ENCODE assay signal across 13 cellular contexts in the genomic region with DNA sequence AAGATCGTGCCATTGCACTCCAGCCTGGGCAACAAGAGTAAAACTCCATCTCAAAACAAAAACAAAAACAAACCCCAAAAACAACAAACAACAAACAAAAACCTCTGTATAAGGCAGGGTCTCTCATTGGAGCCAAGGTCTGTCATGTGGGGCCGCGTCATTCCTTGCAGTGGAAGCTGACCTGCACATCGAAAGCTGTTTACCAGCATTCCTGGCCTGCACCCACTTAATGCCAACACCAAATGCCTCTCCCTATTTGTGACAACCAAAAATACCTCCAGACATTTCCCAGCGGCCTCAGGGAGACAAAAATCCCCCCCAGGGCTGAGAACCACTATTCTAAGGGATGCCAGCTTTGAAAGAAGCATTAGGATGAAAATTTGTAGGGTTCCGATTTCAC. TPM values are rescaled to one million over a fixed set of nuclear protein-coding genes. Genes with fewer than 3 reads are reported as not detected.
A peak's percentile ranks its signal among the peaks of the same experiment; 100 is the strongest.
DNase-seq lines count a peak whose midpoint lies in the region; ATAC-seq and TF ChIP-seq lines count a peak whose summit lies in the region.
"Had no signal": no experiment of that assay in that cellular context is flagged by ENCODE, and none has a peak within 500 bp of the region (broad histone marks: within the 10 kb centered on the region; RNA-seq: fewer than 3 reads in every experiment).

No MANE protein-coding gene starts in this region.

- H3F3A ChIP-seq in PC-9 (ENCODE audit: insufficient read depth, low read depth): peaks cover 66% of the 10 kb centered on the region

- CTCF ChIA-PET in PC-9 (lab: Charles Lee): no interaction called here

- H3K36me3 Mint-ChIP-seq in mesothelial cell of epicardium: peaks cover 14% of the 10 kb centered on the region

- no peaks in the 10 kb centered on the region for H3K9me2 ChIP-seq in PC-9 (ENCODE audit: insufficient read depth)

- peak overlapping the region in 7 of 10 experiments; percentile 54 to 76 (median 65); a peak in 14 of 20 replicates for H3K4me3 ChIP-seq in BLaER1 treated with 17β-estradiol and CSF1 and Interleukin-3, amounts not matched to agents 10 nM and 100 nM
- peak overlapping the region; percentile 92; the same call in 1 of the 2 replicates for H3K4me3 ChIP-seq in PC-9
- H3K4me3 ChIP-seq: mucosa of descending colon had no signal

- H3K4me1 Mint-ChIP-seq in mesothelial cell of epicardium: peaks cover 13% of the 10 kb centered on the region

- peaks cover 29% of the 10 kb centered on the region for H3K27me3 Mint-ChIP-seq in mesothelial cell of epicardium (ENCODE audit: low read depth)

- ATAC-seq in HG03565 (IDR thresholded peaks at IDR 0.05; ENCODE audit: unreplicated experiment): no peak
- ATAC-seq: psoas muscle had no signal

- peak overlapping the region; percentile 76 to 99 (median 92) for H3K4me2 ChIP-seq in BLaER1 treated with 17β-estradiol and CSF1 and Interleukin-3, amounts not matched to agents 10 nM and 100 nM
- H3K4me2 ChIP-seq in PC-9: peak overlapping the region; percentile 89

- BruUV-seq in PC-9 (replicated peaks; lab: Mats Ljungman, UMichigan): no TSS peak

- TF ChIP-seq CTCF in PC-9 (conservative IDR thresholded peaks at IDR 0.05) (no peak), mesothelial cell of epicardium (IDR thresholded peaks at IDR 0.05; ENCODE audit: unreplicated experiment) (no peak)

- H3K4me3 Mint-ChIP-seq in mesothelial cell of epicardium: peak overlapping the region; percentile 76

- peaks cover 38% of the 10 kb centered on the region for H3K79me2 ChIP-seq in PC-9 (ENCODE audit: low read depth)

- peak overlapping the region in 2 of 11 experiments; percentile 3 to 52; a peak in 1 of 22 replicates for H3K27ac ChIP-seq in BLaER1 treated with 17β-estradiol and CSF1 and Interleukin-3, amounts not matched to agents 10 nM and 100 nM
- peak overlapping the region; percentile 48 for H3K27ac ChIP-seq in PC-9
- H3K27ac ChIP-seq: psoas muscle, testis had no signal

- no peak overlapping the region for H3K27ac Mint-ChIP-seq in mesothelial cell of epicardium
- H3K27ac Mint-ChIP-seq: activated T-helper 2 cell treated with anti-CD3 and anti-CD28 coated beads, Interferon-gamma antibody, Interleukin-2, Interleukin-4, amounts not matched to agents 10 μg/mL and 5 μg/mL and 100 μg/mL, durations not matched to agents 14 hours and 24 hours and 36 hours had no signal

- peaks cover 15 to 33% (median 28%) of the 10 kb centered on the region in 11 experiments for H3K27me3 ChIP-seq in BLaER1 treated with 17β-estradiol and CSF1 and Interleukin-3, amounts not matched to agents 10 nM and 100 nM
- no peaks in the 10 kb centered on the region for H3K27me3 ChIP-seq in PC-9 (ENCODE audit: insufficient read depth, low read depth)
- H3K27me3 ChIP-seq: testis had no signal

- H3K9me3 Mint-ChIP-seq in mesothelial cell of epicardium: peaks cover 16% of the 10 kb centered on the region

- H3K36me3 ChIP-seq in BLaER1 treated with 17β-estradiol and CSF1 and Interleukin-3, amounts not matched to agents 10 nM and 100 nM: peaks cover 0 to 22% (median 10%) of the 10 kb centered on the region in 11 experiments; a peak in 13 of 22 replicates
- H3K36me3 ChIP-seq in PC-9 (ENCODE audit: low read depth): peaks cover 7% of the 10 kb centered on the region; the same call in 1 of the 2 replicates

- DNase-seq in PC-9: peak; percentile 34 to 82
- DNase-seq in mesothelial cell of epicardium (ENCODE audit: low spot score in 2 of 2, unreplicated experiment in 2 of 2): no peak
- no peak for DNase-seq in middle frontal gyrus (ENCODE audit: extremely low spot score, low spot score)
- no peak for DNase-seq in inferior parietal cortex (ENCODE audit: extremely low spot score)
- DNase-seq: activated CD4-positive, alpha-beta T cell treated with anti-CD3 and anti-CD28 coated beads, Interleukin-2, amount 50 U/mL, for 48 hours; NCI-H2081 treated with DMSO at 0.1 percent for 48 hours; NCI-H748 treated with DMSO at 0.1 percent for 48 hours; psoas muscle; testis had no signal

- intact Hi-C loops in PC-9 (cut with micrococcal nuclease; ENCODE audit: unreplicated experiment): no loop called here

- POLR2A ChIA-PET in PC-9 (lab: Charles Lee; ENCODE audit: unreplicated experiment): no interaction called here

- H3K9me3 ChIP-seq in BLaER1 treated with 17β-estradiol and CSF1 and Interleukin-3, amounts not matched to agents 10 nM and 100 nM (replicated peaks in 1 of 11): peaks cover 23 to 43% (median 38%) of the 10 kb centered on the region in 11 experiments
- no peaks in the 10 kb centered on the region for H3K9me3 ChIP-seq in PC-9 (ENCODE audit: insufficient read depth, low read depth)
- H3K9me3 ChIP-seq: testis had no signal

- peaks cover 0 to 4% (median 0%) of the 10 kb centered on the region in 11 experiments; a peak in 1 of 22 replicates for H4K20me1 ChIP-seq in BLaER1 treated with 17β-estradiol and CSF1 and Interleukin-3, amounts not matched to agents 10 nM and 100 nM
- H4K20me1 ChIP-seq in PC-9 (ENCODE audit: insufficient read depth): no peaks in the 10 kb centered on the region

- H2AFZ ChIP-seq in PC-9: no peak overlapping the region

- H3K4me1 ChIP-seq in BLaER1 treated with 17β-estradiol and CSF1 and Interleukin-3, amounts not matched to agents 10 nM and 100 nM: peaks cover 47 to 67% (median 58%) of the 10 kb centered on the region in 10 experiments
- peaks cover 59% of the 10 kb centered on the region for H3K4me1 ChIP-seq in PC-9 (replicated peaks; ENCODE audit: insufficient read depth)
- H3K4me1 ChIP-seq: psoas muscle, testis had no signal

- H3K9ac ChIP-seq in BLaER1 treated with 17β-estradiol and CSF1 and Interleukin-3, amounts not matched to agents 10 nM and 100 nM: peak overlapping the region in 7 of 11 experiments; percentile 52 to 73 (median 68); a peak in 9 of 22 replicates

RNA-seq across cellular contexts. Expression of a gene that starts 1.2 kb away (rescaled TPM):
- 23.7 and 25.8 TPM in 2 replicates for total RNA-seq in PC-9 (2021)
- total RNA-seq in mesothelial cell of epicardium: 38.8 to 43.0 TPM (median 40.9 TPM) in 3 replicates

RNA-seq across cellular contexts. Expression of a gene that starts 49.9 kb away (rescaled TPM):
- total RNA-seq in PC-9 (2021) (26.5 and 30.8 TPM in 2 replicates), mesothelial cell of epicardium (11.9 to 14.7 TPM (median 13.3 TPM) in 3 replicates)

RNA-seq across cellular contexts. Expression of a gene that starts 50.2 kb away (rescaled TPM):
- total RNA-seq in PC-9 (2021) (81.2 and 103 TPM in 2 replicates), mesothelial cell of epicardium (86.0 to 90.8 TPM (median 87.7 TPM) in 3 replicates)

Comparison
In these comparisons a context has a peak if more than half of its experiments do, and no peak if none do; other contexts are left out.
1. DNase-seq: peak in PC-9 (2 of 2); none in mesothelial cell of epicardium (0 of 2), middle frontal gyrus (single experiment) and inferior parietal cortex (single experiment).